Comparison of ENCODE assay signal across 8 cellular contexts in genomic region chr14:75279739-75280447, GRCh38. TPM values are rescaled to one million over a fixed set of nuclear protein-coding genes. Genes with fewer than 3 reads are reported as not detected.
A peak's percentile ranks its signal among the peaks of the same experiment; 100 is the strongest.
DNase-seq lines count a peak whose midpoint lies in the region; ATAC-seq, FAIRE-seq and TF ChIP-seq lines count a peak whose summit lies in the region.

No MANE protein-coding gene starts in this region.

- H3K27me3 ChIP-seq in body of pancreas (no peaks in the 10 kb centered on the region), subcutaneous abdominal adipose tissue (ENCODE audit: control insufficient read depth in 5 of 5, insufficient read depth in 4 of 5, low read length in 5 of 5) (peaks cover 0 to 5% (median 0%) of the 10 kb centered on the region in 5 donors)

- H3K36me3 ChIP-seq in body of pancreas (replicated peaks in 1 of 2; ENCODE audit: insufficient read depth in 1 of 2, low read depth in 2 of 2) (peaks cover 0 to 2% of the 10 kb centered on the region in 2 donors), subcutaneous abdominal adipose tissue (ENCODE audit: control insufficient read depth in 5 of 5, insufficient read depth in 5 of 5, low read length in 5 of 5) (peaks cover 3 to 29% (median 28%) of the 10 kb centered on the region in 5 donors)

- no peak for TF ChIP-seq CTCF in body of pancreas (IDR thresholded peaks at IDR 0.05)

- peak overlapping the region; percentile 52 to 97 (median 91) for H3K9ac ChIP-seq in subcutaneous abdominal adipose tissue (ENCODE audit: low read length in 5 of 5)

- TF ChIP-seq POLR2A in body of pancreas (IDR thresholded peaks at IDR 0.05) = peak in 1 of 3 donors; percentile 28

- H3K9me3 ChIP-seq in body of pancreas = no peaks in the 10 kb centered on the region
- no peaks in the 10 kb centered on the region for H3K9me3 ChIP-seq in subcutaneous abdominal adipose tissue (ENCODE audit: control insufficient read depth in 5 of 5, low read length in 5 of 5)

- intact Hi-C loops in body of pancreas (cut with DNase I) = no loop called here

- H3K4me1 ChIP-seq in body of pancreas (peaks cover 61% of the 10 kb centered on the region), subcutaneous abdominal adipose tissue (ENCODE audit: control insufficient read depth in 5 of 5, insufficient read depth in 5 of 5, low read length in 5 of 5) (peaks cover 11 to 61% (median 36%) of the 10 kb centered on the region in 5 donors)

- FAIRE-seq in RCC 7860 (lab: Jason Lieb, UNC) = no peak

- ATAC-seq in body of pancreas = no peak
- no peak for ATAC-seq in GM21737 (IDR thresholded peaks at IDR 0.05; ENCODE audit: unreplicated experiment)

- peak; percentile 38 for DNase-seq in activated CD4-positive, alpha-beta T cell treated with anti-CD3 and anti-CD28 coated beads, Interleukin-2, amount 50 U/mL, for 1 hour
- no peak for DNase-seq in activated CD4-positive, alpha-beta T cell treated with anti-CD3 and anti-CD28 coated beads, Interleukin-2, amount 50 U/mL, for 4 hours
- peak in 3 of 4 donors; percentile 40 to 65 (median 64) for DNase-seq in body of pancreas
- peak; percentile 10 for DNase-seq in kidney tubule cell (ENCODE audit: low spot score)
- DNase-seq in RCC 7860 (ENCODE audit: low spot score) = no peak
- DNase-seq in HPDE6-E6E7 (ENCODE audit: extremely low spot score) = no peak

- WGBS in body of pancreas, 2 donors = 9 to 17% methylated on average over 14 to 27 of the region's 27 CpGs

- peak overlapping the region; percentile 52 to 69 for H3K4me3 ChIP-seq in body of pancreas
- H3K4me3 ChIP-seq in subcutaneous abdominal adipose tissue (ENCODE audit: low read depth in 1 of 5, low read length in 5 of 5) = peak overlapping the region; percentile 98 to 100 (median 99)

- H3K27ac ChIP-seq in body of pancreas = peak overlapping the region; percentile 97 to 100 (median 100)
- no peak overlapping the region for H3K27ac ChIP-seq in subcutaneous abdominal adipose tissue (ENCODE audit: low read depth, low read length)

RNA-seq across cellular contexts. Expression of gene FOS, which starts 1.3 kb away (rescaled TPM):
- 1,000 to 10,000 TPM in 1 of 2 donors, 100 to 1,000 TPM in 1; 412 to 1,093 TPM for total RNA-seq in body of pancreas

Comparison
In these comparisons a context has a peak if more than half of its experiments do, and no peak if none do; other contexts are left out.
1. DNase-seq: peak in activated CD4-positive, alpha-beta T cell treated with anti-CD3 and anti-CD28 coated beads, Interleukin-2, amount 50 U/mL, for 1 hour (single experiment), body of pancreas (3 of 4) and kidney tubule cell (single experiment); none in activated CD4-positive, alpha-beta T cell treated with anti-CD3 and anti-CD28 coated beads, Interleukin-2, amount 50 U/mL, for 4 hours (0 of 2), RCC 7860 (single experiment) and HPDE6-E6E7 (single experiment).